9 cellular contexts compared by ENCODE assay signal in the genomic region with DNA sequence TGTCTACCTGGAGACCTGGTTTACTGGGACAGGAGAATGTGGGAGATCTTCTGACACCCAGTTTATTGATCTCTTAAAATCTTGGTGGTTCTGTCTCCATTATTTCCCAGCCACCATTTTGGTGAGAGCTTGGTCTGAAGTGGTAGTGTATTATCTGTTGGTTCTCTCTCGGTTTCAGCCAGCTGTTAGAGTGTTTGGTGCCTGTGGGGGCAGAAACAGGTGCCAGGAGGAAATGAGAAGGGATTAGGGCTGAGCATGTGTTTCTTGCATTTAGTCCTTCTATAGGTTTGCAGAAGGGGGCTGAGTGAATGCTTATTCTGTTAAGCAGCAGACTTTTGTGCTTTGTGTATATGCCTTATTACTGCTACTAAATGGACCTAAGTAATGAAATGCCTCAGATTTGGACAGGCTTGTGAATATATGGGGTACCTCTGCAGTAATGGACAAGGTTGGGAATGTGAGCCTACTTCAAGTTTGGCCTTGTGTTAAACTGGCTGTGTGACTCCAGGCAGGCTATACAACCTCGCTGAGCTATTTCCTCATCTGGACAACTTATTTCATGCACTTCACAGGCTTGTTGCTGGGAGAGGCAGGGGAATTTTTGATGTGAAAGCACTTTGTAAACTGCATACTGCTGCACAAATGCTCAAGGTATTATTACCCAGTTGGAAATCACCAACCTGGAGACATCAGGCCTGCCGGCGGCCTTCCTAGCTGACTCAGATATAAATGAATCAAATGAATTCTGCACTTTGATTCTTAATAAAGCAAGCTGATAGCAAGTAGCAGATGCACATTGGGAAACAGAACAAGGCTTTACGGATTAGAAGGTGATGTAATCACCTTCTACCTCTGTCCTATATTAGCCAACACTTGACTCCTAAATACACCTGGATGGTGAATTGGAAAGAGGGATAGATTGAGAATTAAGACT. TPM values are rescaled to one million over a fixed set of nuclear protein-coding genes. Genes with fewer than 3 reads are reported as not detected.
A peak's percentile ranks its signal among the peaks of the same experiment; 100 is the strongest.
DNase-seq lines count a peak whose midpoint lies in the region; ATAC-seq and TF ChIP-seq lines count a peak whose summit lies in the region.
"Had no signal": no experiment of that assay in that cellular context is flagged by ENCODE, and none has a peak within 500 bp of the region (broad histone marks: within the 10 kb centered on the region; RNA-seq: fewer than 3 reads in every experiment).

No MANE protein-coding gene starts in this region.

- no peak for TF ChIP-seq POLR2A in Peyer's patch (IDR thresholded peaks at IDR 0.05)
- no peak for TF ChIP-seq POLR2A in lower leg skin (IDR thresholded peaks at IDR 0.05)
- no peak for TF ChIP-seq POLR2A in suprapubic skin (IDR thresholded peaks at IDR 0.05)

- DNase-seq in Peyer's patch (peak in 2 of 3 donors; percentile 57 to 80), natural killer cell (no peak), lower leg skin (ENCODE audit: low spot score in 2 of 2) (no peak), NCI-H1048 (lab: John Stamatoyannopoulos, UW) (no peak), suprapubic skin (ENCODE audit: low spot score in 2 of 2) (no peak), Calu3 (no peak)

- H3K27ac Mint-ChIP-seq in natural killer cell (peak overlapping the region; percentile 80 to 82), Calu3 (ENCODE audit: unreplicated experiment) (no peak overlapping the region)

- no peak overlapping the region for H3K4me3 Mint-ChIP-seq in natural killer cell
- no peak overlapping the region for H3K4me3 Mint-ChIP-seq in Calu3 (ENCODE audit: low read depth, unreplicated experiment)
- H3K4me3 Mint-ChIP-seq: neural crest cell had no signal

- peak; percentile 72 for ATAC-seq in GM18873 (IDR thresholded peaks at IDR 0.05; ENCODE audit: low FRiP score, unreplicated experiment)
- ATAC-seq in HG02678 (IDR thresholded peaks at IDR 0.05; ENCODE audit: unreplicated experiment) = peak; percentile 76
- ATAC-seq in natural killer cell = no peak

- H3K4me3 ChIP-seq in Peyer's patch (no peak overlapping the region), lower leg skin (ENCODE audit: low read depth, poor library complexity, severe bottlenecking) (no peak overlapping the region), suprapubic skin (no peak overlapping the region)

- intact Hi-C loops in natural killer cell (cut with micrococcal nuclease) = no loop called here
- intact Hi-C loops in lower leg skin (cut with DNase I; ENCODE audit: low total_unique reads) = no loop called here
- intact Hi-C loops in Calu3 (cut with micrococcal nuclease; ENCODE audit: unreplicated experiment) = loop anchor here (10.0 kb wide), 1 partner anchor 69 kb away; no protein-coding TSS in a partner anchor

- H3K27ac ChIP-seq in Peyer's patch = peak overlapping the region in 2 of 4 donors; percentile 68 to 80
- H3K27ac ChIP-seq in suprapubic skin = no peak overlapping the region

- no TSS peak for BruUV-seq in Calu3 (replicated peaks; lab: Mats Ljungman, UMichigan)

- TF ChIP-seq CTCF in Peyer's patch (IDR thresholded peaks at IDR 0.05) = no peak
- TF ChIP-seq CTCF in natural killer cell (IDR thresholded peaks at IDR 0.05) = no peak
- no peak for TF ChIP-seq CTCF in lower leg skin (IDR thresholded peaks at IDR 0.05)
- TF ChIP-seq CTCF in suprapubic skin (IDR thresholded peaks at IDR 0.05) = no peak
- no peak for TF ChIP-seq CTCF in Calu3 (IDR thresholded peaks at IDR 0.05; ENCODE audit: unreplicated experiment)

- no peaks in the 10 kb centered on the region for H3K36me3 Mint-ChIP-seq in natural killer cell
- H3K36me3 Mint-ChIP-seq in Calu3 (ENCODE audit: insufficient read depth, unreplicated experiment) = peaks cover 5% of the 10 kb centered on the region

- H3K9me3 ChIP-seq in Peyer's patch (no peaks in the 10 kb centered on the region), suprapubic skin (no peaks in the 10 kb centered on the region)

- H3K27me3 ChIP-seq in Peyer's patch = no peaks in the 10 kb centered on the region
- no peaks in the 10 kb centered on the region for H3K27me3 ChIP-seq in suprapubic skin

- H3K4me1 Mint-ChIP-seq in natural killer cell (peaks cover 91 to 100% of the 10 kb centered on the region in 2 donors), Calu3 (ENCODE audit: low read depth, unreplicated experiment) (peaks cover 21% of the 10 kb centered on the region)

- CTCF ChIA-PET in Calu3 (lab: Charles Lee) = no interaction called here

- H3K4me1 ChIP-seq in Peyer's patch = peaks cover 3 to 71% (median 16%) of the 10 kb centered on the region in 4 donors
- H3K4me1 ChIP-seq in suprapubic skin = peaks cover 73% of the 10 kb centered on the region

- WGBS in lower leg skin, 2 donors = 57 to 58% methylated on average over 5 of the region's 5 CpGs
- 65% methylated on average over 5 of the region's 5 CpGs for WGBS in suprapubic skin

- H3K36me3 ChIP-seq in Peyer's patch (no peaks in the 10 kb centered on the region), suprapubic skin (no peaks in the 10 kb centered on the region)

- H3K9me3 Mint-ChIP-seq in natural killer cell (no peaks in the 10 kb centered on the region), Calu3 (ENCODE audit: low read depth, unreplicated experiment) (no peaks in the 10 kb centered on the region)
- H3K9me3 Mint-ChIP-seq: neural crest cell had no signal

- no peaks in the 10 kb centered on the region for H3K27me3 Mint-ChIP-seq in natural killer cell (ENCODE audit: low read depth in 2 of 2)
- no peaks in the 10 kb centered on the region for H3K27me3 Mint-ChIP-seq in Calu3 (ENCODE audit: unreplicated experiment)

- no peak for TF ChIP-seq EP300 in suprapubic skin (IDR thresholded peaks at IDR 0.05)

RNA-seq across cellular contexts. Expression of a gene that starts 9.9 kb away (rescaled TPM):
- total RNA-seq in Peyer's patch (10 to 100 TPM; 12.1 to 33.8 (median 17.0) TPM), natural killer cell (10 to 100 TPM; 49.9 to 60.9 (median 60.5) TPM), lower leg skin (10 to 100 TPM; 17.9 to 24.2 (median 21.6) TPM), suprapubic skin (10 to 100 TPM; 20.0 to 29.4 (median 23.9) TPM), Calu3 (2022) (8.1 and 9.4 TPM in 2 replicates)

Comparison
In these comparisons a context has a peak if more than half of its experiments do, and no peak if none do; other contexts are left out.
1. ATAC-seq: peak in GM18873 (single experiment) and HG02678 (single experiment); none in natural killer cell (0 of 3).
2. DNase-seq: peak in Peyer's patch (2 of 3); none in natural killer cell (single experiment), lower leg skin (0 of 2), NCI-H1048 (single experiment), suprapubic skin (0 of 2) and Calu3 (single experiment).